In genomic region chr16:80580109-80580832, GRCh38 we compare ENCODE assay signal across 9 cellular contexts. TPM values are rescaled to one million over a fixed set of nuclear protein-coding genes. Genes with fewer than 3 reads are reported as not detected.
A peak's percentile ranks its signal among the peaks of the same experiment; 100 is the strongest.
DNase-seq lines count a peak whose midpoint lies in the region; ATAC-seq and TF ChIP-seq lines count a peak whose summit lies in the region.
"Had no signal": no experiment of that assay in that cellular context is flagged by ENCODE, and none has a peak within 500 bp of the region (broad histone marks: within the 10 kb centered on the region; RNA-seq: fewer than 3 reads in every experiment).

No MANE protein-coding gene starts in this region.

- 77 to 85% (median 82%) methylated on average over 9 to 10 of the region's 10 CpGs for WGBS in heart left ventricle, 4 donors
- 77 to 83% (median 82%) methylated on average over 10 of the region's 10 CpGs for WGBS in adrenal gland, 4 donors

- H3K4me1 ChIP-seq in heart left ventricle (no peaks in the 10 kb centered on the region), adrenal gland (replicated peaks in 1 of 2) (no peaks in the 10 kb centered on the region)

- H3K4me3 ChIP-seq in heart left ventricle (no peak overlapping the region), adrenal gland (no peak overlapping the region)

- no peaks in the 10 kb centered on the region for H3K36me3 ChIP-seq in heart left ventricle
- no peaks in the 10 kb centered on the region for H3K36me3 ChIP-seq in adrenal gland (replicated peaks in 1 of 2)

- DNase-seq in activated CD4-positive, alpha-beta T cell treated with anti-CD3 and anti-CD28 coated beads, Interleukin-2, amount 50 U/mL, for 1 hour = peak; percentile 46
- DNase-seq in germinal center (ENCODE audit: low spot score) (peak; percentile 55), NCI-H1105 (lab: John Stamatoyannopoulos, UW) (no peak), iPS-NIHi7 (ENCODE audit: extremely low spot score) (no peak), heart left ventricle (no peak), adrenal gland (no peak)

- intact Hi-C loops in heart left ventricle (cut with DNase I) = no loop called here
- intact Hi-C loops in adrenal gland (cut with DNase I) = no loop called here

- peaks cover 0 to 4% (median 0%) of the 10 kb centered on the region in 12 donors for H3K9me3 ChIP-seq in heart left ventricle
- H3K9me3 ChIP-seq in adrenal gland (replicated peaks in 1 of 3) = no peaks in the 10 kb centered on the region

- H3K27me3 ChIP-seq in heart left ventricle (no peaks in the 10 kb centered on the region), adrenal gland (no peaks in the 10 kb centered on the region)

- TF ChIP-seq POLR2A in heart left ventricle (IDR thresholded peaks at IDR 0.05) = no peak
- no peak for TF ChIP-seq POLR2A in adrenal gland (IDR thresholded peaks at IDR 0.05)

- peak; percentile 81 for ATAC-seq in GM18861 (IDR thresholded peaks at IDR 0.05; ENCODE audit: unreplicated experiment)
- peak; percentile 92 for ATAC-seq in HG02981 (IDR thresholded peaks at IDR 0.05; ENCODE audit: unreplicated experiment)
- no peak for ATAC-seq in heart left ventricle

- TF ChIP-seq CTCF in heart left ventricle (IDR thresholded peaks at IDR 0.05) (no peak), adrenal gland (IDR thresholded peaks at IDR 0.05) (no peak)

- H3K27ac ChIP-seq in heart left ventricle (peak overlapping the region in 1 of 12 donors; percentile 42), adrenal gland (no peak overlapping the region)

RNA-seq across cellular contexts. Expression of gene DYNLRB2, which starts 39.5 kb away (rescaled TPM):
- 1 to 10 TPM in 1 of 9 donors, under 1 TPM in 3, not detected in 5; 0.49 to 2.1 (median 0.91) TPM for total RNA-seq in heart left ventricle
- polyA plus RNA-seq in heart left ventricle = under 1 TPM; 0.33 to 0.84 TPM
- total RNA-seq in adrenal gland = 1 to 10 TPM in 7 of 8 donors, not detected in 1; 1.5 to 4.1 (median 2.7) TPM
- 1 to 10 TPM; 1.4 to 6.4 (median 5.7) TPM for polyA plus RNA-seq in adrenal gland
- polyA plus RNA-seq: IgD-negative memory B cell had no signal

Comparison
In these comparisons a context has a peak if more than half of its experiments do, and no peak if none do; other contexts are left out.
1. ATAC-seq: peak in GM18861 (single experiment) and HG02981 (single experiment); none in heart left ventricle (0 of 4).
2. DNase-seq: peak in activated CD4-positive, alpha-beta T cell treated with anti-CD3 and anti-CD28 coated beads, Interleukin-2, amount 50 U/mL, for 1 hour (single experiment) and germinal center (single experiment); none in NCI-H1105 (single experiment), iPS-NIHi7 (single experiment), heart left ventricle (0 of 5) and adrenal gland (0 of 7).